ENCODE assay signal across 8 cellular contexts in the genomic region with DNA sequence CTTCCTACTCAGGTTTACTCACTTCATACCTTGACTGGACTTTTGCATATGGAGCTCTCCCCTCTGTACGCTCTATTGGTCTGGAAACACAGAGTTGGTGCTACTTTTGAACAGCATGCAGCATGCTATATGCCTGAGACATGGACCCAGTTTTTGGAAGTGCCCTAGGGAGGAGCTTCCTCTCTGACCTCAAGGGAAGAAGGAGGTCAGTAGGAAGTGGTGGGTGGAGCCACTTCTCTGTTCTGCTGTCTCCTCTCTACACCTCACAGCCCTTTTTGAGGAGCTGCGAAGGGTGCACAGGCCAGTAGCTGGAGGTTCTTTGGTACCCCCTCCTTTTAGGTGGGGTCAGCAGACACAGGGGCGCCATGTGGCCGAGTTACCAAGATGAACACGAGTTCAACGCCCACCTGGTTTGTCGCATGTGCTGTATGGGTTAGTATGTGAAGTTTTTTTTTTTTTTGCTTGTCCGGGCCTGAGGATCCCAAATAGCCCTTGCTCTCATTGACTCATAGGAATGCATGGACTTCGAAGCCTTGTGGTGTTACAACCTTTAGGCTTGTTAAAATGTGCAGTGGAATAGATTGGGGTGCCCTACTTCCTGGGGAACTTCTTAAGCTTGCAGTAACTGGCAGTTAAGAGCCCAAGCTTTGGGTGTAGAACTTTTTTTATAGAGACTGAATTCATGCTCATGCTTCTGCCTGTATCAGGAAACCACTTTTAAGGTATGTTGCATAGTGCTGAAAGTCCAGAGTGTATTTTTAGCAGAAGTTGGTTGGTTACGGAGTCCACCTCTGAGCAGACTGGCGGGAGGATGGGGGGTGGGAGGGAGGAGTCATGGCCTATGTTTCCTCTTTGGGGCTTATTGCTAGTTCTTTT. TPM values are rescaled to one million over a fixed set of nuclear protein-coding genes. Genes with fewer than 3 reads are reported as not detected.
DNase-seq lines count a peak whose midpoint lies in the region; ATAC-seq, FAIRE-seq and TF ChIP-seq lines count a peak whose summit lies in the region.

No MANE protein-coding gene starts in this region.

- H3K4me3 ChIP-seq in pancreas = peak overlapping the region in 1 of 4 donors; percentile 3

- DNase-seq in T-helper 17 cell = peak in 1 of 3 donors; percentile 20
- DNase-seq in effector CD4-positive, alpha-beta T cell = peak; percentile 24
- DNase-seq in pancreas = no peak
- no peak for DNase-seq in amniotic stem cell (lab: John Stamatoyannopoulos, UW)
- DNase-seq in NCI-H774 (lab: John Stamatoyannopoulos, UW) = no peak
- no peak for DNase-seq in OCI-M2 (lab: John Stamatoyannopoulos, UW; ENCODE audit: unreplicated experiment)

- H3K27me3 Mint-ChIP-seq in T-helper 17 cell = no peaks in the 10 kb centered on the region

- intact Hi-C loops in pancreas (cut with DNase I) = no loop called here

- ATAC-seq in GM18909 (IDR thresholded peaks at IDR 0.05; ENCODE audit: poor library complexity, unreplicated experiment) = peak; percentile 55
- ATAC-seq in HG02981 (IDR thresholded peaks at IDR 0.05; ENCODE audit: unreplicated experiment) = peak; percentile 55
- peak; percentile 80 for ATAC-seq in T-helper 17 cell
- ATAC-seq in pancreas = peak in 3 of 4 donors; percentile 22 to 51 (median 32)

- H3K27me3 ChIP-seq in pancreas = no peaks in the 10 kb centered on the region

- 89 to 95% methylated on average over 11 of the region's 11 CpGs for WGBS in pancreas, 2 donors

- TF ChIP-seq CTCF in pancreas (IDR thresholded peaks at IDR 0.05) = no peak

- no peak for FAIRE-seq in pancreas (lab: Jason Lieb, UNC)

- peak overlapping the region in 3 of 4 donors; percentile 19 to 48 (median 45) for H3K27ac ChIP-seq in pancreas

- H3K36me3 Mint-ChIP-seq in T-helper 17 cell (ENCODE audit: low read depth) = no peaks in the 10 kb centered on the region

- no peaks in the 10 kb centered on the region for H3K9me3 ChIP-seq in T-helper 17 cell (ENCODE audit: control insufficient read depth, low read length, poor library complexity, severe bottlenecking)
- H3K9me3 ChIP-seq in pancreas = no peaks in the 10 kb centered on the region

- H3K4me1 ChIP-seq in pancreas = peaks cover 9 to 31% (median 18%) of the 10 kb centered on the region in 3 donors

- peak overlapping the region; percentile 98 for H3K27ac Mint-ChIP-seq in T-helper 17 cell

- H3K36me3 ChIP-seq in pancreas = no peaks in the 10 kb centered on the region

- peak overlapping the region; percentile 93 for H3K4me3 Mint-ChIP-seq in T-helper 17 cell

- peaks cover 49% of the 10 kb centered on the region for H3K4me1 Mint-ChIP-seq in T-helper 17 cell

RNA-seq across cellular contexts. Expression of gene MACF1, which starts 10.7 kb away (rescaled TPM):
- 100 to 1,000 TPM; 510 to 525 TPM for total RNA-seq in T-helper 17 cell
- 100 to 1,000 TPM in 3 of 6 donors, 10 to 100 TPM in 3; 80.3 to 161 (median 107) TPM for total RNA-seq in pancreas
- polyA plus RNA-seq in pancreas = 10 to 100 TPM; 49.8 to 58.8 TPM
